In the genomic region with DNA sequence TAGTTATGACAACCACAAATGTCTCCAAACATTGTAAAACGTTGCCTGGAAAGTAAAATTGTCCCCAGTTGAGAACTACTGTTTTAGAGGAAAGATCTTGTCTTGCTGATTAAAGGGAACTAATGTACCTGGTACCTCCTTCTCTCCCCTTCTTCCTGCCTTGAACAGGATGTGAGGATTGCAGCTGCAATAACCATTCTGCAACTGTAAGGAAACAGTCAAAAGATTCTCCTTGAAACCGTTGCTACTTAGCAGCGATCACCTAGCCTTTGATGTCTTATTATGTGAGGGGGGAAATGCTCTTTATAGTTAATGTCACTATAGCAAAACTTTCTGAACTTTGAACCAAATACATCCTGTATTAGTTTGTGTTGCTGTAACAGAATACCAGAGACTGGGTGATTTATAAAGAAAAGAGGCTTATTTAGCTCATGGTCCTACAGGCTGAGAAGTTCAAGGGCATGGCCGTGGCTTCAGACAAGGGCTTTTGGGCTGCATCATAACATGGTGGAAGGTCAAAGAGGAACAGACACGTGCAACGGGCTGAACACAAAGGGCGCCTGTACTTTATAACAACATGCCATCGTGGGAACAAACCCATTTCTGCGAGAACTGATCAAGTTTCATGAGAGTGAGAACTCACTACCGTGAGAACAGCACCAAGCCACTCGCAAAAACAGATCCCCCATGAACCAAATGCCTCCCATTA, we compare ENCODE assay signal across 1 cellular context.
TF ChIP-seq lines count a peak whose summit lies in the region.

No MANE protein-coding gene starts in this region.

TF ChIP-seq in HepG2, 621 proteins besides CTCF, POLR2A, EP300 and RAD21 (continued from another document):
- peak; percentile 36; the same call in 1 of the 2 replicates for TF ChIP-seq FOXK1 (CRISPR knock-in tag; IDR thresholded peaks at IDR 0.05; ENCODE audit: borderline replicate concordance, low read depth)
- TF ChIP-seq HNF4A (CRISPR knock-in tag; IDR thresholded peaks at IDR 0.05), result peak; percentile 29; the same call in 1 of the 2 replicates
- no peak for TF ChIP-seq ZNF343 (CRISPR knock-in tag; IDR thresholded peaks at IDR 0.05)
- TF ChIP-seq RBFOX2 (IDR thresholded peaks at IDR 0.05; ENCODE audit: low read depth, low read length), result no peak
- TF ChIP-seq ESRRA (CRISPR knock-in tag; IDR thresholded peaks at IDR 0.05; ENCODE audit: low read depth), result no peak
- TF ChIP-seq SOX13 (IDR thresholded peaks at IDR 0.05), result no peak
- TF ChIP-seq SOX13 (CRISPR knock-in tag; conservative IDR thresholded peaks at IDR 0.05 in 1 of 2, IDR thresholded peaks at IDR 0.05 in 1 of 2), result peak in 1 of 2 experiments; percentile 41; a peak in 1 of 4 replicates
- TF ChIP-seq, protein P1, sequence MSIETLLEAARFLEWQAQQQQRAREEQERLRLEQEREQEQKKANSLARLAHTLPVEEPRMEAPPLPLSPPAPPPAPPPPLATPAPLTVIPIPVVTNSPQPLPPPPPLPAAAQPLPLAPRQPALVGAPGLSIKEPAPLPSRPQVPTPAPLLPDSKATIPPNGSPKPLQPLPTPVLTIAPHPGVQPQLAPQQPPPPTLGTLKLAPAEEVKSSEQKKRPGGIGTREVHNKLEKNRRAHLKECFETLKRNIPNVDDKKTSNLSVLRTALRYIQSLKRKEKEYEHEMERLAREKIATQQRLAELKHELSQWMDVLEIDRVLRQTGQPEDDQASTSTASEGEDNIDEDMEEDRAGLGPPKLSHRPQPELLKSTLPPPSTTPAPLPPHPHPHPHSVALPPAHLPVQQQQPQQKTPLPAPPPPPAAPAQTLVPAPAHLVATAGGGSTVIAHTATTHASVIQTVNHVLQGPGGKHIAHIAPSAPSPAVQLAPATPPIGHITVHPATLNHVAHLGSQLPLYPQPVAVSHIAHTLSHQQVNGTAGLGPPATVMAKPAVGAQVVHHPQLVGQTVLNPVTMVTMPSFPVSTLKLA (IDR thresholded peaks at IDR 0.05), result 0 out of 2 replicates have a peak, but pooled peaks have one; percentile 21
- no peak for TF ChIP-seq ZNF260 (CRISPR knock-in tag; IDR thresholded peaks at IDR 0.05; ENCODE audit: borderline replicate concordance, low read depth)
- TF ChIP-seq TBL1XR1 (IDR thresholded peaks at IDR 0.05; ENCODE audit: borderline replicate concordance, low read length, partially characterized antibody), result peak; percentile 64
- TF ChIP-seq ZNF644 (CRISPR knock-in tag; IDR thresholded peaks at IDR 0.05; ENCODE audit: low read depth), result peak; percentile 47; the same call in 1 of the 2 replicates
- TF ChIP-seq, protein P2, sequence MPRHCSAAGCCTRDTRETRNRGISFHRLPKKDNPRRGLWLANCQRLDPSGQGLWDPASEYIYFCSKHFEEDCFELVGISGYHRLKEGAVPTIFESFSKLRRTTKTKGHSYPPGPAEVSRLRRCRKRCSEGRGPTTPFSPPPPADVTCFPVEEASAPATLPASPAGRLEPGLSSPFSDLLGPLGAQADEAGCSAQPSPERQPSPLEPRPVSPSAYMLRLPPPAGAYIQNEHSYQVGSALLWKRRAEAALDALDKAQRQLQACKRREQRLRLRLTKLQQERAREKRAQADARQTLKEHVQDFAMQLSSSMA (CRISPR knock-in tag; IDR thresholded peaks at IDR 0.05), result no peak
- 0 out of 2 replicates have a peak, but pooled peaks have one; percentile 30 for TF ChIP-seq ZNF629 (CRISPR knock-in tag; conservative IDR thresholded peaks at IDR 0.05)
- peak; percentile 92; the same call in 1 of the 2 replicates for TF ChIP-seq ZNF564 (CRISPR knock-in tag; IDR thresholded peaks at IDR 0.05)
- TF ChIP-seq SOX6 (IDR thresholded peaks at IDR 0.05), result no peak
- peak; percentile 41; the same call in 1 of the 2 replicates for TF ChIP-seq SOX6 (CRISPR knock-in tag; IDR thresholded peaks at IDR 0.05)
- peak; percentile 47; the same call in 1 of the 2 replicates for TF ChIP-seq NCOR1 (IDR thresholded peaks at IDR 0.05; ENCODE audit: borderline replicate concordance, low read length)
- TF ChIP-seq, protein P3, sequence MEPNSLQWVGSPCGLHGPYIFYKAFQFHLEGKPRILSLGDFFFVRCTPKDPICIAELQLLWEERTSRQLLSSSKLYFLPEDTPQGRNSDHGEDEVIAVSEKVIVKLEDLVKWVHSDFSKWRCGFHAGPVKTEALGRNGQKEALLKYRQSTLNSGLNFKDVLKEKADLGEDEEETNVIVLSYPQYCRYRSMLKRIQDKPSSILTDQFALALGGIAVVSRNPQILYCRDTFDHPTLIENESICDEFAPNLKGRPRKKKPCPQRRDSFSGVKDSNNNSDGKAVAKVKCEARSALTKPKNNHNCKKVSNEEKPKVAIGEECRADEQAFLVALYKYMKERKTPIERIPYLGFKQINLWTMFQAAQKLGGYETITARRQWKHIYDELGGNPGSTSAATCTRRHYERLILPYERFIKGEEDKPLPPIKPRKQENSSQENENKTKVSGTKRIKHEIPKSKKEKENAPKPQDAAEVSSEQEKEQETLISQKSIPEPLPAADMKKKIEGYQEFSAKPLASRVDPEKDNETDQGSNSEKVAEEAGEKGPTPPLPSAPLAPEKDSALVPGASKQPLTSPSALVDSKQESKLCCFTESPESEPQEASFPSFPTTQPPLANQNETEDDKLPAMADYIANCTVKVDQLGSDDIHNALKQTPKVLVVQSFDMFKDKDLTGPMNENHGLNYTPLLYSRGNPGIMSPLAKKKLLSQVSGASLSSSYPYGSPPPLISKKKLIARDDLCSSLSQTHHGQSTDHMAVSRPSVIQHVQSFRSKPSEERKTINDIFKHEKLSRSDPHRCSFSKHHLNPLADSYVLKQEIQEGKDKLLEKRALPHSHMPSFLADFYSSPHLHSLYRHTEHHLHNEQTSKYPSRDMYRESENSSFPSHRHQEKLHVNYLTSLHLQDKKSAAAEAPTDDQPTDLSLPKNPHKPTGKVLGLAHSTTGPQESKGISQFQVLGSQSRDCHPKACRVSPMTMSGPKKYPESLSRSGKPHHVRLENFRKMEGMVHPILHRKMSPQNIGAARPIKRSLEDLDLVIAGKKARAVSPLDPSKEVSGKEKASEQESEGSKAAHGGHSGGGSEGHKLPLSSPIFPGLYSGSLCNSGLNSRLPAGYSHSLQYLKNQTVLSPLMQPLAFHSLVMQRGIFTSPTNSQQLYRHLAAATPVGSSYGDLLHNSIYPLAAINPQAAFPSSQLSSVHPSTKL (CRISPR knock-in tag; IDR thresholded peaks at IDR 0.05), result peak; percentile 22; the same call in 1 of the 2 replicates
- TF ChIP-seq, protein P4, sequence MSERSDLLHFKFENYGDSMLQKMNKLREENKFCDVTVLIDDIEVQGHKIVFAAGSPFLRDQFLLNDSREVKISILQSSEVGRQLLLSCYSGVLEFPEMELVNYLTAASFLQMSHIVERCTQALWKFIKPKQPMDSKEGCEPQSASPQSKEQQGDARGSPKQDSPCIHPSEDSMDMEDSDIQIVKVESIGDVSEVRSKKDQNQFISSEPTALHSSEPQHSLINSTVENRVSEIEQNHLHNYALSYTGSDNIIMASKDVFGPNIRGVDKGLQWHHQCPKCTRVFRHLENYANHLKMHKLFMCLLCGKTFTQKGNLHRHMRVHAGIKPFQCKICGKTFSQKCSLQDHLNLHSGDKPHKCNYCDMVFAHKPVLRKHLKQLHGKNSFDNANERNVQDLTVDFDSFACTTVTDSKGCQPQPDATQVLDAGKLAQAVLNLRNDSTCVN (CRISPR knock-in tag; IDR thresholded peaks at IDR 0.05; ENCODE audit: borderline replicate concordance), result no peak
- TF ChIP-seq, protein P5, sequence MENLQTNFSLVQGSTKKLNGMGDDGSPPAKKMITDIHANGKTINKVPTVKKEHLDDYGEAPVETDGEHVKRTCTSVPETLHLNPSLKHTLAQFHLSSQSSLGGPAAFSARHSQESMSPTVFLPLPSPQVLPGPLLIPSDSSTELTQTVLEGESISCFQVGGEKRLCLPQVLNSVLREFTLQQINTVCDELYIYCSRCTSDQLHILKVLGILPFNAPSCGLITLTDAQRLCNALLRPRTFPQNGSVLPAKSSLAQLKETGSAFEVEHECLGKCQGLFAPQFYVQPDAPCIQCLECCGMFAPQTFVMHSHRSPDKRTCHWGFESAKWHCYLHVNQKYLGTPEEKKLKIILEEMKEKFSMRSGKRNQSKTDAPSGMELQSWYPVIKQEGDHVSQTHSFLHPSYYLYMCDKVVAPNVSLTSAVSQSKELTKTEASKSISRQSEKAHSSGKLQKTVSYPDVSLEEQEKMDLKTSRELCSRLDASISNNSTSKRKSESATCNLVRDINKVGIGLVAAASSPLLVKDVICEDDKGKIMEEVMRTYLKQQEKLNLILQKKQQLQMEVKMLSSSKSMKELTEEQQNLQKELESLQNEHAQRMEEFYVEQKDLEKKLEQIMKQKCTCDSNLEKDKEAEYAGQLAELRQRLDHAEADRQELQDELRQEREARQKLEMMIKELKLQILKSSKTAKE (CRISPR knock-in tag; IDR thresholded peaks at IDR 0.05; ENCODE audit: borderline replicate concordance), result peak; percentile 32; the same call in 1 of the 2 replicates
- peak; percentile 50; the same call in 1 of the 2 replicates for TF ChIP-seq RXRA (CRISPR knock-in tag; IDR thresholded peaks at IDR 0.05)
- no peak for TF ChIP-seq ZNF34 (CRISPR knock-in tag; IDR thresholded peaks at IDR 0.05; ENCODE audit: borderline replicate concordance)
- TF ChIP-seq SKI (IDR thresholded peaks at IDR 0.05; ENCODE audit: partially characterized antibody), result peak; percentile 57
- TF ChIP-seq, protein P6, sequence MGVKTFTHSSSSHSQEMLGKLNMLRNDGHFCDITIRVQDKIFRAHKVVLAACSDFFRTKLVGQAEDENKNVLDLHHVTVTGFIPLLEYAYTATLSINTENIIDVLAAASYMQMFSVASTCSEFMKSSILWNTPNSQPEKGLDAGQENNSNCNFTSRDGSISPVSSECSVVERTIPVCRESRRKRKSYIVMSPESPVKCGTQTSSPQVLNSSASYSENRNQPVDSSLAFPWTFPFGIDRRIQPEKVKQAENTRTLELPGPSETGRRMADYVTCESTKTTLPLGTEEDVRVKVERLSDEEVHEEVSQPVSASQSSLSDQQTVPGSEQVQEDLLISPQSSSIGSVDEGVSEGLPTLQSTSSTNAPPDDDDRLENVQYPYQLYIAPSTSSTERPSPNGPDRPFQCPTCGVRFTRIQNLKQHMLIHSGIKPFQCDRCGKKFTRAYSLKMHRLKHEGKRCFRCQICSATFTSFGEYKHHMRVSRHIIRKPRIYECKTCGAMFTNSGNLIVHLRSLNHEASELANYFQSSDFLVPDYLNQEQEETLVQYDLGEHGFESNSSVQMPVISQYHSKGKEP (CRISPR knock-in tag; IDR thresholded peaks at IDR 0.05), result no peak
- peak; percentile 78 for TF ChIP-seq RARA (CRISPR knock-in tag; IDR thresholded peaks at IDR 0.05)
- TF ChIP-seq MTF1 (CRISPR knock-in tag; IDR thresholded peaks at IDR 0.05), result no peak
